ENCODE assay signal across 7 cellular contexts in genomic region chr3:118851799-118852198, GRCh38.
DNase-seq lines count a peak whose midpoint lies in the region; ATAC-seq and TF ChIP-seq lines count a peak whose summit lies in the region.
"Not testable (repeated sequence)": the region's sequence is repeated elsewhere in the genome, so short reads cannot be mapped to it uniquely, and the experiment has no call there.

No MANE protein-coding gene starts in this region.

- H3K9ac ChIP-seq in OCI-LY3 (ENCODE audit: low read length): not testable (repeated sequence)

- POLR2A ChIA-PET in activated CD4-positive, alpha-beta T cell treated with anti-CD3 and anti-CD28 coated beads, Interleukin-2, amount 10 ng/mL, durations not matched to agents 7 days and 5 days (lab: Charles Lee): not testable (repeated sequence)

- H3K9me3 ChIP-seq in OCI-LY3 (ENCODE audit: insufficient read depth, low read length); effector memory CD4-positive, alpha-beta T cell (ENCODE audit: control insufficient read depth, low read length): not testable (repeated sequence)

- H3K4me2 ChIP-seq in OCI-LY3 (ENCODE audit: low read length): peak overlapping the region; percentile 26; the same call in 1 of the 2 replicates

- H3K4me1 Mint-ChIP-seq in activated CD4-positive, alpha-beta T cell treated with anti-CD3 and anti-CD28 coated beads, Interleukin-2, amount 10 ng/mL, durations not matched to agents 7 days and 5 days: peaks cover 12% of the 10 kb centered on the region

- peak overlapping the region; percentile 45 for H3K4me3 Mint-ChIP-seq in activated CD4-positive, alpha-beta T cell treated with anti-CD3 and anti-CD28 coated beads, Interleukin-2, amount 10 ng/mL, durations not matched to agents 7 days and 5 days

- not testable (repeated sequence) for H3K79me2 ChIP-seq in OCI-LY3 (ENCODE audit: low read length)

- not testable (repeated sequence) for H4K20me1 ChIP-seq in OCI-LY3 (ENCODE audit: insufficient read depth, low read length)

- not testable (repeated sequence) for H3K27me3 ChIP-seq in OCI-LY3 (ENCODE audit: low read depth, low read length); effector memory CD4-positive, alpha-beta T cell (replicated peaks; ENCODE audit: control insufficient read depth, insufficient read depth, low read length, poor library complexity, severe bottlenecking)

- DNase-seq in DMS79 treated with DMSO at 0.1 percent for 48 hours (lab: John Stamatoyannopoulos, UW) (peak; percentile 37), LNCaP clone FGC (ENCODE audit: low read depth) (peak; percentile 6)
- DNase-seq in activated CD4-positive, alpha-beta T cell treated with anti-CD3 and anti-CD28 coated beads, Interleukin-2, amount 10 ng/mL, durations not matched to agents 7 days and 5 days: peak; percentile 34
- DNase-seq in effector memory CD4-positive, alpha-beta T cell: peak in 2 of 3 donors; percentile 5 to 9

- H3K36me3 ChIP-seq in OCI-LY3 (replicated peaks; ENCODE audit: low read depth, low read length); effector memory CD4-positive, alpha-beta T cell (ENCODE audit: control insufficient read depth, insufficient read depth, low read length): not testable (repeated sequence)

- not testable (repeated sequence) for H3K27ac ChIP-seq in OCI-LY3 (ENCODE audit: low read length); effector memory CD4-positive, alpha-beta T cell (ENCODE audit: insufficient read depth, low read length, poor library complexity, severe bottlenecking)

- not testable (repeated sequence) for H3K27me3 Mint-ChIP-seq in activated CD4-positive, alpha-beta T cell treated with anti-CD3 and anti-CD28 coated beads, Interleukin-2, amount 10 ng/mL, durations not matched to agents 7 days and 5 days

- H3K36me3 Mint-ChIP-seq in activated CD4-positive, alpha-beta T cell treated with anti-CD3 and anti-CD28 coated beads, Interleukin-2, amount 10 ng/mL, durations not matched to agents 7 days and 5 days (ENCODE audit: low read depth): not testable (repeated sequence)

- peak overlapping the region; percentile 49 for H3K4me3 ChIP-seq in LNCaP clone FGC (ENCODE audit: low read depth, low read length)
- not testable (repeated sequence) for H3K4me3 ChIP-seq in OCI-LY3 (ENCODE audit: low read length); effector memory CD4-positive, alpha-beta T cell (ENCODE audit: insufficient read depth, low read depth, low read length, poor library complexity, severe bottlenecking)

- H2AFZ ChIP-seq in OCI-LY3 (ENCODE audit: low read depth, low read length): not testable (repeated sequence)

- not testable (repeated sequence) for H3K4me1 ChIP-seq in OCI-LY3 (ENCODE audit: low read length); effector memory CD4-positive, alpha-beta T cell (ENCODE audit: control insufficient read depth, insufficient read depth, low read length, poor library complexity, severe bottlenecking)

- not testable (repeated sequence) for TF ChIP-seq CTCF in LNCaP clone FGC (IDR thresholded peaks at IDR 0.05; ENCODE audit: control insufficient read depth, extremely low read depth, insufficient read depth); OCI-LY3 (IDR thresholded peaks at IDR 0.05; ENCODE audit: low read depth, low read length)

- CTCF ChIA-PET in activated CD4-positive, alpha-beta T cell treated with anti-CD3 and anti-CD28 coated beads, Interleukin-2, amount 10 ng/mL, durations not matched to agents 7 days and 5 days (lab: Charles Lee): interaction anchor here (1.0 kb wide), 1 partner anchor 12 kb away, joined by 3 read pairs; no protein-coding TSS in a partner anchor

- ATAC-seq in GM19395 (IDR thresholded peaks at IDR 0.05; ENCODE audit: unreplicated experiment) (peak; percentile 60), HG02885 (IDR thresholded peaks at IDR 0.05; ENCODE audit: poor library complexity, unreplicated experiment) (peak; percentile 93)

- H3K9me3 Mint-ChIP-seq in activated CD4-positive, alpha-beta T cell treated with anti-CD3 and anti-CD28 coated beads, Interleukin-2, amount 10 ng/mL, durations not matched to agents 7 days and 5 days: peaks cover 17% of the 10 kb centered on the region

- H3K27ac Mint-ChIP-seq in activated CD4-positive, alpha-beta T cell treated with anti-CD3 and anti-CD28 coated beads, Interleukin-2, amount 10 ng/mL, durations not matched to agents 7 days and 5 days: peak overlapping the region; percentile 79
